ENCODE assay signal across 9 cellular contexts in genomic region chr2:96203130-96204028, GRCh38. TPM values are rescaled to one million over a fixed set of nuclear protein-coding genes. Genes with fewer than 3 reads are reported as not detected.
DNase-seq lines count a peak whose midpoint lies in the region; ATAC-seq and TF ChIP-seq lines count a peak whose summit lies in the region.
"Had no signal": no experiment of that assay in that cellular context is flagged by ENCODE, and none has a peak within 500 bp of the region (broad histone marks: within the 10 kb centered on the region; RNA-seq: fewer than 3 reads in every experiment).

No MANE protein-coding gene starts in this region.

- POLR2A ChIA-PET in WTC11 (lab: Charles Lee) = no interaction called here

- no peak overlapping the region for H3K4me3 Mint-ChIP-seq in WTC11
- peak overlapping the region; percentile 67 for H3K4me3 Mint-ChIP-seq in stimulated activated memory B cell treated with anti-CD40 and anti-IgM and Interleukin-4, amounts not matched to agents 10 μg/mL and 1 μg/mL and 100 μg/mL, for 72 hours

- DNase-seq in GM20000 (ENCODE audit: low spot score) = peak; percentile 30
- no peak for DNase-seq in WTC11 (ENCODE audit: low spot score)
- no peak for DNase-seq in NOMO-1 (lab: John Stamatoyannopoulos, UW; ENCODE audit: unreplicated experiment in 2 of 2)
- DNase-seq in NCI-H187 treated with DMSO at 0.1 percent for 48 hours (lab: John Stamatoyannopoulos, UW) = no peak
- DNase-seq: midbrain, NCI-H187 had no signal

- H3K36me3 Mint-ChIP-seq in WTC11 = peaks cover 16% of the 10 kb centered on the region
- peaks cover 34% of the 10 kb centered on the region for H3K36me3 Mint-ChIP-seq in stimulated activated memory B cell treated with anti-CD40 and anti-IgM and Interleukin-4, amounts not matched to agents 10 μg/mL and 1 μg/mL and 100 μg/mL, for 72 hours

- peaks cover 23 to 93% (median 50%) of the 10 kb centered on the region in 3 donors for H3K4me1 ChIP-seq in gastroesophageal sphincter

- no peaks in the 10 kb centered on the region for H3K27me3 Mint-ChIP-seq in WTC11 (ENCODE audit: low read depth)
- H3K27me3 Mint-ChIP-seq in stimulated activated memory B cell treated with anti-CD40 and anti-IgM and Interleukin-4, amounts not matched to agents 10 μg/mL and 1 μg/mL and 100 μg/mL, for 72 hours = no peaks in the 10 kb centered on the region

- 52 to 55% methylated on average over 3 to 4 of the region's 9 CpGs for WGBS in gastroesophageal sphincter (ENCODE audit: low coverage in 1 of 2), 2 donors

- H3K36me3 ChIP-seq in gastroesophageal sphincter = no peaks in the 10 kb centered on the region

- H3K4me3 ChIP-seq in gastroesophageal sphincter = no peak overlapping the region

- no peak for TF ChIP-seq EP300 in gastroesophageal sphincter (IDR thresholded peaks at IDR 0.05)

- H3K4me1 Mint-ChIP-seq in WTC11 = peaks cover 76% of the 10 kb centered on the region
- peaks cover 72% of the 10 kb centered on the region for H3K4me1 Mint-ChIP-seq in stimulated activated memory B cell treated with anti-CD40 and anti-IgM and Interleukin-4, amounts not matched to agents 10 μg/mL and 1 μg/mL and 100 μg/mL, for 72 hours

- TF ChIP-seq POLR2A in gastroesophageal sphincter (IDR thresholded peaks at IDR 0.05) = no peak

- H3K27me3 ChIP-seq in gastroesophageal sphincter = no peaks in the 10 kb centered on the region

- no peaks in the 10 kb centered on the region for H3K9me3 Mint-ChIP-seq in WTC11
- H3K9me3 Mint-ChIP-seq in stimulated activated memory B cell treated with anti-CD40 and anti-IgM and Interleukin-4, amounts not matched to agents 10 μg/mL and 1 μg/mL and 100 μg/mL, for 72 hours = no peaks in the 10 kb centered on the region

- H3K27ac ChIP-seq in gastroesophageal sphincter = peak overlapping the region in 3 of 4 donors; percentile 66 to 71 (median 68)

- CTCF ChIA-PET in WTC11 (lab: Charles Lee) = interaction anchor here (1.0 to 2.9 kb wide), 4 partner anchors 10 to 65 kb away, joined by 3 to 9 read pairs (median 4); partner anchors contain the start of gene ASTL

- no peaks in the 10 kb centered on the region for H3K9me3 ChIP-seq in gastroesophageal sphincter

- TF ChIP-seq CTCF in GM20000 (IDR thresholded peaks at IDR 0.05; ENCODE audit: extremely low read depth, missing control alignments) = no peak
- no peak for TF ChIP-seq CTCF in WTC11 (IDR thresholded peaks at IDR 0.05)
- TF ChIP-seq CTCF in gastroesophageal sphincter (IDR thresholded peaks at IDR 0.05) = no peak

- ATAC-seq in WTC11 (no peak), gastroesophageal sphincter (no peak), HG02840 (IDR thresholded peaks at IDR 0.05; ENCODE audit: low FRiP score, unreplicated experiment) (no peak)
- no peak for ATAC-seq in stimulated activated memory B cell treated with anti-CD40 and anti-IgM and Interleukin-4, amounts not matched to agents 10 μg/mL and 1 μg/mL and 100 μg/mL, for 72 hours

- peak overlapping the region; percentile 16; the same call in 1 of the 2 replicates for H3K27ac Mint-ChIP-seq in WTC11
- H3K27ac Mint-ChIP-seq in stimulated activated memory B cell treated with anti-CD40 and anti-IgM and Interleukin-4, amounts not matched to agents 10 μg/mL and 1 μg/mL and 100 μg/mL, for 72 hours = peak overlapping the region; percentile 80

TF ChIP-seq in WTC11, 78 proteins besides CTCF, POLR2A, EP300 and RAD21 (continues in another document):
- TF ChIP-seq NFATC4 (CRISPR knock-in tag; IDR thresholded peaks at IDR 0.05) = no peak
- TF ChIP-seq E2F4 (CRISPR knock-in tag; IDR thresholded peaks at IDR 0.05; ENCODE audit: borderline replicate concordance, low read depth) = no peak
- no peak for TF ChIP-seq ZNF263 (CRISPR knock-in tag; IDR thresholded peaks at IDR 0.05; ENCODE audit: low read depth)
- no peak for TF ChIP-seq ARID4B (CRISPR knock-in tag; IDR thresholded peaks at IDR 0.05; ENCODE audit: borderline replicate concordance)
- no peak for TF ChIP-seq E2F5 (CRISPR knock-in tag; IDR thresholded peaks at IDR 0.05)
- TF ChIP-seq ETV6 (CRISPR knock-in tag; IDR thresholded peaks at IDR 0.05) = no peak
- no peak for TF ChIP-seq ZNF138 (CRISPR knock-in tag; conservative IDR thresholded peaks at IDR 0.05)
- TF ChIP-seq IRF1 (CRISPR knock-in tag; IDR thresholded peaks at IDR 0.05) = no peak
- TF ChIP-seq MLX (CRISPR knock-in tag; IDR thresholded peaks at IDR 0.05) = no peak
- TF ChIP-seq ZNF121 (CRISPR knock-in tag; IDR thresholded peaks at IDR 0.05) = no peak
- TF ChIP-seq RELA (CRISPR knock-in tag; IDR thresholded peaks at IDR 0.05; ENCODE audit: borderline replicate concordance) = no peak
- TF ChIP-seq ZNF317 (CRISPR knock-in tag; IDR thresholded peaks at IDR 0.05; ENCODE audit: borderline replicate concordance, low read depth) = no peak
- no peak for TF ChIP-seq E2F1 (CRISPR knock-in tag; IDR thresholded peaks at IDR 0.05)

RNA-seq across cellular contexts. Expression of gene STARD7, which starts 5.2 kb away (rescaled TPM):
- total RNA-seq in WTC11 (2021) (199 to 217 TPM (median 201 TPM) in 3 replicates), gastroesophageal sphincter (100 to 1,000 TPM in 3 of 4 donors, 10 to 100 TPM in 1; 93.4 to 122 (median 107) TPM)

RNA-seq across cellular contexts. Expression of gene DUSP2, which starts 58.1 kb away (rescaled TPM):
- total RNA-seq in WTC11 (2021) = 4.7 to 6.8 TPM (median 5.8 TPM) in 3 replicates
- 1 to 10 TPM in 1 of 4 donors, under 1 TPM in 2, not detected in 1; 0.23 to 5.4 (median 0.40) TPM for total RNA-seq in gastroesophageal sphincter
